In genomic region chr17:283911-284675, GRCh38 we compare ENCODE assay signal across 1 cellular context.
TF ChIP-seq lines count a peak whose summit lies in the region.

No MANE protein-coding gene starts in this region.

TF ChIP-seq in H1, 55 proteins besides CTCF, POLR2A, EP300 and RAD21 (continued from another document):
- TF ChIP-seq CREB1 (IDR thresholded peaks at IDR 0.05), result no peak
- TF ChIP-seq BRCA1 (IDR thresholded peaks at IDR 0.05; ENCODE audit: low read depth, low read length), result no peak
- TF ChIP-seq RFX5 (IDR thresholded peaks at IDR 0.05; ENCODE audit: borderline replicate concordance, low read depth, low read length), result no peak
- TF ChIP-seq GABPA (IDR thresholded peaks at IDR 0.05; ENCODE audit: borderline replicate concordance, insufficient read depth, low read length), result no peak
- no peak for TF ChIP-seq CBX5 (IDR thresholded peaks at IDR 0.05; ENCODE audit: low read depth, low read length)
- TF ChIP-seq NANOG (IDR thresholded peaks at IDR 0.05; ENCODE audit: insufficient read depth, low read depth, low read length, poor library complexity, severe bottlenecking), result no peak
- no peak for TF ChIP-seq KDM4A (IDR thresholded peaks at IDR 0.05; ENCODE audit: low read depth, low read length, severe bottlenecking)
- TF ChIP-seq TCF12 (IDR thresholded peaks at IDR 0.05; ENCODE audit: low read depth, low read length), result no peak
- TF ChIP-seq ZNF274 (IDR thresholded peaks at IDR 0.05; ENCODE audit: borderline replicate concordance, extremely low read depth, low read length), result no peak
- no peak for TF ChIP-seq BCL11A (IDR thresholded peaks at IDR 0.05; ENCODE audit: low read depth in 2 of 2, low read length in 2 of 2)
TF ChIP-seq in H1: peak in this region for 0.
